In the genomic region with DNA sequence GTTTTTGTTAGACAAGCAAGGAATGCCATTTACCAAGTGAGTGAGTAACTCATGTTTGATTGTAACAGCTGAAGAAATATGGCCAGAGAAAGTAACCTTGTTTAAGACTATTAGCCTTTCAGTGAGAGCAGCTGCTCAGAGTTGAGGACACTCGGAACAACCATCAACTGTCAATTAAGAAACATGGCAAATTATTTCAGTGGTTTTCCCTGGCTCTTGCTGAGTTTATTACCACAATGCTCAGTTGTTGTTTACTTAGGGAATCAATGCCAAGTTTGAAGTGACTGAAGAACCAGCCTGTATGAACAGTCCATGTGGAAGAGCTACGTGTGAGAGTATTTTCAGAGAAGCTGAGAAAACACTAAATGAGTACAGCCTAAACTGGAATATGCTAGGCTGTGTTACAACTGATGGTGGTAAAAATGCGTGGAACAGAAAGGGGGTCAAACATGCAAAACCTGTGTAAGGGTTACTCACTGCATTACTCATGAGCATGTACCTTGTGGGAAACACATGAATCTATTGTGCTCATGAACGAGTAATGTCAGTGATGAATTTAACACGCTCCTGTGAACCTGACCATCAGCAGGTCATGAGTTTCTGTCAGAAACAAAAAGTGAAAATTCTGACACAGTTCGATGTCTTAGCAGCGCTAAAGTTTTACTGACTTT, we compare ENCODE assay signal across 8 cellular contexts. TPM values are rescaled to one million over a fixed set of nuclear protein-coding genes. Genes with fewer than 3 reads are reported as not detected.
DNase-seq lines count a peak whose midpoint lies in the region; ATAC-seq and TF ChIP-seq lines count a peak whose summit lies in the region.

No MANE protein-coding gene starts in this region.

- intact Hi-C loops in heart left ventricle (cut with DNase I) (loop anchor here in 1 of 10 donors (5.0 kb wide), 1 partner anchor 46 kb away; no protein-coding TSS in a partner anchor), left ventricle myocardium inferior (cut with micrococcal nuclease) (no loop called here), dorsolateral prefrontal cortex (cut with DNase I) (no loop called here), psoas muscle (cut with DNase I) (no loop called here)

- H3K4me1 ChIP-seq in heart left ventricle, result peaks cover 10 to 93% (median 46%) of the 10 kb centered on the region in 12 donors
- H3K4me1 ChIP-seq in left ventricle myocardium inferior, result peaks cover 78% of the 10 kb centered on the region
- H3K4me1 ChIP-seq in psoas muscle, result peaks cover 71% of the 10 kb centered on the region

- peak overlapping the region in 3 of 12 donors; percentile 4 to 61 (median 13) for H3K27ac ChIP-seq in heart left ventricle
- H3K27ac ChIP-seq in left ventricle myocardium inferior (replicated peaks), result no peak overlapping the region
- H3K27ac ChIP-seq in dorsolateral prefrontal cortex, result peak overlapping the region in 38 of 59 donors; percentile 0 to 68 (median 28)
- H3K27ac ChIP-seq in psoas muscle, result peak overlapping the region; percentile 61

- no peak for TF ChIP-seq POLR2A in heart left ventricle (IDR thresholded peaks at IDR 0.05)

- H3K27me3 ChIP-seq in heart left ventricle (no peaks in the 10 kb centered on the region), left ventricle myocardium inferior (ENCODE audit: low read depth) (no peaks in the 10 kb centered on the region), dorsolateral prefrontal cortex (no peaks in the 10 kb centered on the region), psoas muscle (ENCODE audit: insufficient read depth in 3 of 3, low read length in 2 of 3) (no peaks in the 10 kb centered on the region)

- ATAC-seq in heart left ventricle (peak in 3 of 4 donors; percentile 31 to 43 (median 36)), HG02623 (IDR thresholded peaks at IDR 0.05; ENCODE audit: unreplicated experiment) (peak; percentile 80), psoas muscle (peak; percentile 64 to 70 (median 65))

- TF ChIP-seq CTCF in heart left ventricle (IDR thresholded peaks at IDR 0.05) (no peak), left ventricle myocardium inferior (IDR thresholded peaks at IDR 0.05; ENCODE audit: borderline replicate concordance) (no peak), dorsolateral prefrontal cortex (IDR thresholded peaks at IDR 0.05 in 54 of 56, conservative IDR thresholded peaks at IDR 0.05 in 2 of 56; ENCODE audit: low read depth in 1 of 56, partially characterized antibody in 56 of 56) (no peak), psoas muscle (IDR thresholded peaks at IDR 0.05) (no peak)

- H3K36me3 ChIP-seq in heart left ventricle (peaks cover 0 to 6% (median 0%) of the 10 kb centered on the region in 9 donors), left ventricle myocardium inferior (no peaks in the 10 kb centered on the region), psoas muscle (ENCODE audit: insufficient read depth in 1 of 2, low read depth in 1 of 2) (no peaks in the 10 kb centered on the region)

- DNase-seq in heart left ventricle (no peak), left ventricle myocardium inferior (no peak), NCI-H69 (lab: John Stamatoyannopoulos, UW) (peak; percentile 39), dorsolateral prefrontal cortex (no peak), psoas muscle (no peak)
- no peak for DNase-seq in stimulated activated naive CD4-positive, alpha-beta T cell treated with Interleukin-2 at 50 U/mL for 16 hours (lab: John Stamatoyannopoulos, UW)
- no peak for DNase-seq in activated CD8-positive, alpha-beta memory T cell treated with anti-CD3 and anti-CD28 coated beads, Interleukin-2, amount 50 U/mL, for 48 hours

- H3K9me3 ChIP-seq in heart left ventricle (no peaks in the 10 kb centered on the region), left ventricle myocardium inferior (replicated peaks) (no peaks in the 10 kb centered on the region), psoas muscle (no peaks in the 10 kb centered on the region)

- no peak overlapping the region for H3K4me3 ChIP-seq in heart left ventricle
- H3K4me3 ChIP-seq in left ventricle myocardium inferior, result no peak overlapping the region
- H3K4me3 ChIP-seq in dorsolateral prefrontal cortex, result peak overlapping the region in 7 of 59 donors; percentile 1 to 26 (median 21)
- no peak overlapping the region for H3K4me3 ChIP-seq in psoas muscle

- 61 to 68% (median 65%) methylated on average over 7 of the region's 7 CpGs for WGBS in heart left ventricle, 4 donors
- WGBS in psoas muscle, 3 donors, result 55 to 60% (median 57%) methylated on average over 7 of the region's 7 CpGs

RNA-seq across cellular contexts. Expression of a gene that starts 33.7 kb away (rescaled TPM):
- total RNA-seq in heart left ventricle (10 to 100 TPM; 19.0 to 39.2 (median 24.4) TPM), left ventricle myocardium inferior (19.7 TPM), dorsolateral prefrontal cortex (10 to 100 TPM; 27.3 to 72.4 (median 40.6) TPM), psoas muscle (10 to 100 TPM; 34.2 to 85.5 (median 50.4) TPM)
- polyA plus RNA-seq in heart left ventricle (10 to 100 TPM in 1 of 2 donors, 1 to 10 TPM in 1; 7.3 to 21.6 TPM), psoas muscle (10 to 100 TPM; 32.7 to 67.2 (median 38.1) TPM)
